ENCODE assay signal across 18 cellular contexts in genomic region chr2:148969585-148970180, GRCh38.
DNase-seq lines count a peak whose midpoint lies in the region; FAIRE-seq and TF ChIP-seq lines count a peak whose summit lies in the region.
"Had no signal": no experiment of that assay in that cellular context is flagged by ENCODE, and none has a peak within 500 bp of the region (broad histone marks: within the 10 kb centered on the region; RNA-seq: fewer than 3 reads in every experiment).

No MANE protein-coding gene starts in this region.

- peak; percentile 67 to 83 for DNase-seq in HAP-1 (ENCODE audit: low spot score in 2 of 2)
- peak; percentile 17 for DNase-seq in inferior parietal cortex (ENCODE audit: extremely low spot score)
- DNase-seq in retina: peak; percentile 43
- no peak for DNase-seq in Kasumi-1 (lab: John Stamatoyannopoulos, UW)
- DNase-seq in activated CD8-positive, alpha-beta memory T cell treated with anti-CD3 and anti-CD28 coated beads, Interleukin-2, amount 50 U/mL, for 48 hours: no peak
- DNase-seq in NCI-H69 (lab: John Stamatoyannopoulos, UW): no peak
- DNase-seq in H54 (ENCODE audit: insufficient read length, low spot score): no peak
- DNase-seq: Caco-2; CD4-positive, alpha-beta T cell; GF-D8; KG1; MV-4-11; NCI-H187; NCI-H2107; NCI-H226; NCI-H524 had no signal

- in situ Hi-C loops in HAP-1 (cut with MboI; ENCODE audit: low sequenced_read_pairs): no loop called here

- H3K27ac ChIP-seq in angular gyrus (ENCODE audit: low read depth, low read length): peak overlapping the region; percentile 10

- no peaks in the 10 kb centered on the region for H3K36me3 ChIP-seq in HAP-1 (replicated peaks)

- peaks cover 55% of the 10 kb centered on the region for H3K4me1 ChIP-seq in HAP-1
- H3K4me1 ChIP-seq: Caco-2 had no signal

- no peak for FAIRE-seq in H54 (lab: Jason Lieb, UNC)
- FAIRE-seq: A204.1 had no signal

- no peak for TF ChIP-seq POLR2A in H54 (IDR thresholded peaks at IDR 0.05; ENCODE audit: low read depth, low read length)

- no peaks in the 10 kb centered on the region for H3K27me3 ChIP-seq in HAP-1 (ENCODE audit: low read depth)

- H3K9me3 ChIP-seq in HAP-1: no peaks in the 10 kb centered on the region
- H3K9me3 ChIP-seq: Caco-2 had no signal

- H3K4me3 ChIP-seq in HAP-1: no peak overlapping the region

Comparison
In these comparisons a context has a peak if more than half of its experiments do, and no peak if none do; other contexts are left out.
1. DNase-seq: peak in HAP-1 (2 of 2), inferior parietal cortex (single experiment) and retina (single experiment); none in Kasumi-1 (0 of 2), activated CD8-positive, alpha-beta memory T cell treated with anti-CD3 and anti-CD28 coated beads, Interleukin-2, amount 50 U/mL, for 48 hours (single experiment), NCI-H69 (single experiment) and H54 (single experiment).